ENCODE assay signal across 8 cellular contexts in genomic region chr7:74479961-74480829, GRCh38. TPM values are rescaled to one million over a fixed set of nuclear protein-coding genes. Genes with fewer than 3 reads are reported as not detected.
DNase-seq lines count a peak whose midpoint lies in the region; ATAC-seq and TF ChIP-seq lines count a peak whose summit lies in the region.

No MANE protein-coding gene starts in this region.

- no peak for TF ChIP-seq POLR2A in lower leg skin (IDR thresholded peaks at IDR 0.05)

- peaks cover 36% of the 10 kb centered on the region for H3K4me1 ChIP-seq in ectodermal cell (ENCODE audit: control insufficient read depth, insufficient read depth, low read length)

- no peaks in the 10 kb centered on the region for H3K36me3 ChIP-seq in ectodermal cell (ENCODE audit: control insufficient read depth, insufficient read depth, low read length)

- peak overlapping the region; percentile 81 for H3K27ac ChIP-seq in ectodermal cell (ENCODE audit: insufficient read depth, low read depth, low read length, poor library complexity, severe bottlenecking)

- ATAC-seq in GM18907 (IDR thresholded peaks at IDR 0.05; ENCODE audit: unreplicated experiment): no peak

- intact Hi-C loops in lower leg skin (cut with DNase I; ENCODE audit: low total_unique reads): no loop called here

- TF ChIP-seq CTCF in lower leg skin (IDR thresholded peaks at IDR 0.05): no peak

- no peaks in the 10 kb centered on the region for H3K27me3 ChIP-seq in ectodermal cell (ENCODE audit: control insufficient read depth, insufficient read depth, low read length, poor library complexity, severe bottlenecking)

- peak; percentile 68 for DNase-seq in DMS 273 treated with DMSO at 0.1 percent for 48 hours (lab: John Stamatoyannopoulos, UW)
- peak; percentile 71 to 87 for DNase-seq in NCI-H524 (lab: John Stamatoyannopoulos, UW)
- peak; percentile 70 to 95 for DNase-seq in lower leg skin (ENCODE audit: low spot score in 2 of 2)
- DNase-seq in superior temporal gyrus (ENCODE audit: extremely low spot score): peak; percentile 81
- DNase-seq in stimulated activated CD4-positive, alpha-beta T cell treated with anti-CD3 and anti-CD28 coated beads, Interleukin-12 subunit alpha, Interleukin-12 subunit beta, amount 100 ng/mL, for 4 hours: no peak
- no peak for DNase-seq in activated naive CD4-positive, alpha-beta T cell (lab: John Stamatoyannopoulos, UW)

- WGBS in ectodermal cell, 2 experiments: 50 to 53% methylated on average over 40 of the region's 40 CpGs
- 16 to 21% methylated on average over 29 to 33 of the region's 40 CpGs for WGBS in lower leg skin, 2 donors

- H3K9me3 ChIP-seq in ectodermal cell (ENCODE audit: control insufficient read depth, low read length): no peaks in the 10 kb centered on the region

- H3K4me3 ChIP-seq in ectodermal cell (ENCODE audit: insufficient read depth, low read depth, low read length): no peak overlapping the region
- peak overlapping the region; percentile 18 for H3K4me3 ChIP-seq in lower leg skin (ENCODE audit: low read depth, poor library complexity, severe bottlenecking)

RNA-seq across cellular contexts. Expression of gene GTF2IRD1, which starts 26.5 kb away (rescaled TPM):
- polyA plus RNA-seq in ectodermal cell (2013, experiment 1 of 4): 86.9 TPM
- polyA plus RNA-seq in ectodermal cell (2013, experiment 2 of 4): 89.2 TPM
- polyA plus RNA-seq in ectodermal cell (2013, experiment 3 of 4): 65.6 TPM
- polyA plus RNA-seq in ectodermal cell (2013, experiment 4 of 4): 57.9 TPM
- 10 to 100 TPM; 28.5 to 49.9 (median 43.2) TPM for total RNA-seq in lower leg skin

Comparison
In these comparisons a context has a peak if more than half of its experiments do, and no peak if none do; other contexts are left out.
1. DNase-seq: peak in DMS 273 treated with DMSO at 0.1 percent for 48 hours (single experiment), NCI-H524 (2 of 2), lower leg skin (2 of 2) and superior temporal gyrus (single experiment); none in stimulated activated CD4-positive, alpha-beta T cell treated with anti-CD3 and anti-CD28 coated beads, Interleukin-12 subunit alpha, Interleukin-12 subunit beta, amount 100 ng/mL, for 4 hours (single experiment) and activated naive CD4-positive, alpha-beta T cell (0 of 4).